ENCODE assay signal across 8 cellular contexts in genomic region chr11:65381721-65382035, GRCh38. TPM values are rescaled to one million over a fixed set of nuclear protein-coding genes. Genes with fewer than 3 reads are reported as not detected.
DNase-seq lines count a peak whose midpoint lies in the region; ATAC-seq and TF ChIP-seq lines count a peak whose summit lies in the region.

No MANE protein-coding gene starts in this region.

- H3K27me3 ChIP-seq in SJSA1 (replicated peaks) (no peaks in the 10 kb centered on the region), neutrophil (no peaks in the 10 kb centered on the region)

- TF ChIP-seq CTCF in epithelial cell of esophagus (IDR thresholded peaks at IDR 0.05; ENCODE audit: insufficient read depth, low read depth, low read length, missing control alignments): no peak
- TF ChIP-seq CTCF in neutrophil (IDR thresholded peaks at IDR 0.05): no peak

- H3K36me3 ChIP-seq in SJSA1 (peaks cover 6% of the 10 kb centered on the region), neutrophil (peaks cover 5% of the 10 kb centered on the region)

- POLR2A ChIA-PET in HEK293T (lab: Yijun Ruan, JAX): interaction anchor here (0.7 to 16.9 kb wide), 8 partner anchors 14 to 272 kb away, joined by 3 to 264 read pairs (median 8); partner anchors contain the start of genes MALAT1 and NEAT1

- H3K27ac ChIP-seq in SJSA1: peak overlapping the region; percentile 92
- H3K27ac ChIP-seq in neutrophil: peak overlapping the region; percentile 100

- H3K4me1 ChIP-seq in SJSA1 (replicated peaks) (peaks cover 59% of the 10 kb centered on the region), neutrophil (ENCODE audit: control insufficient read depth in 1 of 2, insufficient read depth in 1 of 2, low read depth in 1 of 2, low read length in 1 of 2) (peaks cover 35 to 41% of the 10 kb centered on the region in 2 experiments)

- peaks cover 2% of the 10 kb centered on the region; the same call in 1 of the 2 replicates for H3K9me3 ChIP-seq in SJSA1 (replicated peaks)
- H3K9me3 ChIP-seq in neutrophil: no peaks in the 10 kb centered on the region

- peak; percentile 50 for DNase-seq in GF-D8 (lab: John Stamatoyannopoulos, UW)
- DNase-seq in HEK293T (ENCODE audit: extremely low spot score): peak; percentile 21
- peak in 1 of 2 experiments; percentile 97 for DNase-seq in SJSA1 (ENCODE audit: low read depth in 1 of 2, low spot score in 2 of 2)
- DNase-seq in epithelial cell of esophagus (ENCODE audit: low read depth): peak; percentile 91
- DNase-seq in NCI-H2227 (lab: John Stamatoyannopoulos, UW; ENCODE audit: unreplicated experiment): no peak

- no peak for ATAC-seq in GM21423 (IDR thresholded peaks at IDR 0.05; ENCODE audit: unreplicated experiment)
- ATAC-seq in GM19455 (IDR thresholded peaks at IDR 0.05; ENCODE audit: unreplicated experiment): no peak

- CTCF ChIA-PET in HEK293T (lab: Yijun Ruan, JAX): no interaction called here

- H3K4me3 ChIP-seq in SJSA1 (peak overlapping the region; percentile 22), epithelial cell of esophagus (ENCODE audit: low read length) (peak overlapping the region; percentile 26), neutrophil (ENCODE audit: low read depth in 1 of 2, low read length in 1 of 2) (peak overlapping the region; percentile 65 to 73)

TF ChIP-seq in HEK293T, 16 proteins besides CTCF, POLR2A, EP300 and RAD21:
- TF ChIP-seq BHLHE40 (IDR thresholded peaks at IDR 0.05; ENCODE audit: borderline replicate concordance) (no peak), SUZ12 (IDR thresholded peaks at IDR 0.05) (no peak), LEF1 (IDR thresholded peaks at IDR 0.05; ENCODE audit: borderline replicate concordance) (no peak), CTBP1 (IDR thresholded peaks at IDR 0.05; ENCODE audit: borderline replicate concordance) (no peak), ZNF384 (IDR thresholded peaks at IDR 0.05) (no peak), ELF4 (IDR thresholded peaks at IDR 0.05) (no peak)
- TF ChIP-seq, protein P1, sequence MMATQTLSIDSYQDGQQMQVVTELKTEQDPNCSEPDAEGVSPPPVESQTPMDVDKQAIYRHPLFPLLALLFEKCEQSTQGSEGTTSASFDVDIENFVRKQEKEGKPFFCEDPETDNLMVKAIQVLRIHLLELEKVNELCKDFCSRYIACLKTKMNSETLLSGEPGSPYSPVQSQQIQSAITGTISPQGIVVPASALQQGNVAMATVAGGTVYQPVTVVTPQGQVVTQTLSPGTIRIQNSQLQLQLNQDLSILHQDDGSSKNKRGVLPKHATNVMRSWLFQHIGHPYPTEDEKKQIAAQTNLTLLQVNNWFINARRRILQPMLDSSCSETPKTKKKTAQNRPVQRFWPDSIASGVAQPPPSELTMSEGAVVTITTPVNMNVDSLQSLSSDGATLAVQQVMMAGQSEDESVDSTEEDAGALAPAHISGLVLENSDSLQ (IDR thresholded peaks at IDR 0.05): peak; percentile 4; the same call in 1 of the 2 replicates

RNA-seq across cellular contexts. Expression of gene SLC25A45, which starts 0.8 kb away (rescaled TPM):
- 3.1 and 5.3 TPM in 2 replicates for total RNA-seq in SJSA1 (2014; rRNA removed; shearing (Covaris generic))

RNA-seq across cellular contexts. Expression of gene FRMD8, which starts 4.8 kb away (rescaled TPM):
- 90.2 and 125 TPM in 2 replicates for total RNA-seq in SJSA1 (2014; rRNA removed; shearing (Covaris generic))

RNA-seq across cellular contexts. Expression of gene TIGD3, which starts 27.1 kb away (rescaled TPM):
- 0.25 TPM in 1 of 2 replicates, not detected in the other for total RNA-seq in SJSA1 (2014; rRNA removed; shearing (Covaris generic))

RNA-seq across cellular contexts. Expression of gene NEAT1, which starts 40.9 kb away (rescaled TPM):
- 6.9 and 12.1 TPM in 2 replicates for total RNA-seq in SJSA1 (2014; rRNA removed; shearing (Covaris generic))

RNA-seq across cellular contexts. Expression of gene DPF2, which starts 48.0 kb away (rescaled TPM):
- total RNA-seq in SJSA1 (2014; rRNA removed; shearing (Covaris generic)): 87.6 and 105 TPM in 2 replicates
